In genomic region chr17:42312285-42313130, GRCh38 we compare ENCODE assay signal across 8 cellular contexts. TPM values are rescaled to one million over a fixed set of nuclear protein-coding genes. Genes with fewer than 3 reads are reported as not detected.
DNase-seq lines count a peak whose midpoint lies in the region; ATAC-seq and TF ChIP-seq lines count a peak whose summit lies in the region.

No MANE protein-coding gene starts in this region.

- H3K4me1 Mint-ChIP-seq in activated CD8-positive, alpha-beta T cell treated with anti-CD3 and anti-CD28 coated beads for 36 hours (ENCODE audit: low read depth) = peaks cover 86% of the 10 kb centered on the region

- H3K4me3 ChIP-seq in BE2C (ENCODE audit: low read depth, low read length) (peak overlapping the region; percentile 52), duodenal mucosa (ENCODE audit: low read depth in 1 of 2, low read length in 2 of 2) (peak overlapping the region in 1 of 2 donors; percentile 28)

- ATAC-seq in GM21447 (IDR thresholded peaks at IDR 0.05; ENCODE audit: unreplicated experiment) = peak; percentile 62
- peak; percentile 70 for ATAC-seq in activated CD8-positive, alpha-beta T cell treated with anti-CD3 and anti-CD28 coated beads for 36 hours
- ATAC-seq in GM18519 (IDR thresholded peaks at IDR 0.05; ENCODE audit: low FRiP score, unreplicated experiment) = no peak

- DNase-seq in BE2C (peak; percentile 96), NCI-H226 (peak; percentile 69), lung microvascular endothelial cell (ENCODE audit: low read depth in 2 of 2) (peak; percentile 81)
- peak; percentile 94 for DNase-seq in activated CD8-positive, alpha-beta T cell treated with anti-CD3 and anti-CD28 coated beads for 36 hours
- DNase-seq in stimulated activated CD8-positive, alpha-beta memory T cell treated with anti-CD3 and anti-CD28 coated beads, Interleukin-12 subunit alpha, Interleukin-12 subunit beta, amount 100 ng/mL, for 1 hour (ENCODE audit: low read depth) = peak; percentile 62

- peak overlapping the region; percentile 10 for H3K27ac ChIP-seq in duodenal mucosa (ENCODE audit: low read depth, low read length)

- no peaks in the 10 kb centered on the region for H3K27me3 Mint-ChIP-seq in activated CD8-positive, alpha-beta T cell treated with anti-CD3 and anti-CD28 coated beads for 36 hours

- H3K4me1 ChIP-seq in BE2C = peaks cover 15% of the 10 kb centered on the region
- peaks cover 8 to 11% of the 10 kb centered on the region in 2 donors for H3K4me1 ChIP-seq in duodenal mucosa (ENCODE audit: control insufficient read depth in 1 of 2, insufficient read depth in 2 of 2, low read length in 2 of 2)

- H3K4me3 Mint-ChIP-seq in activated CD8-positive, alpha-beta T cell treated with anti-CD3 and anti-CD28 coated beads for 36 hours = peak overlapping the region; percentile 66

- CTCF ChIA-PET in activated CD8-positive, alpha-beta T cell treated with anti-CD3 and anti-CD28 coated beads for 36 hours (lab: Charles Lee) = interaction anchor here (0.7 to 30.6 kb wide), 26 partner anchors 9 to 215 kb away, joined by 3 to 968 read pairs (median 4); partner anchors contain the start of genes CAVIN1 and STAT3

- peaks cover 8% of the 10 kb centered on the region for H3K36me3 ChIP-seq in BE2C
- H3K36me3 ChIP-seq in duodenal mucosa (ENCODE audit: control insufficient read depth in 1 of 2, insufficient read depth in 2 of 2, low read length in 2 of 2) = peaks cover 48 to 69% of the 10 kb centered on the region in 2 donors

- intact Hi-C loops in activated CD8-positive, alpha-beta T cell treated with anti-CD3 and anti-CD28 coated beads for 36 hours (cut with micrococcal nuclease) = no loop called here

- no peaks in the 10 kb centered on the region for H3K9me3 ChIP-seq in BE2C
- no peaks in the 10 kb centered on the region for H3K9me3 ChIP-seq in duodenal mucosa (ENCODE audit: control insufficient read depth in 1 of 2, low read length in 2 of 2)

- H3K9ac ChIP-seq in duodenal mucosa (ENCODE audit: low read depth in 1 of 2, low read length in 2 of 2) = peak overlapping the region in 1 of 2 donors; percentile 25

- H3K9me3 Mint-ChIP-seq in activated CD8-positive, alpha-beta T cell treated with anti-CD3 and anti-CD28 coated beads for 36 hours = no peaks in the 10 kb centered on the region

- H3K27me3 ChIP-seq in BE2C (no peaks in the 10 kb centered on the region), duodenal mucosa (ENCODE audit: control insufficient read depth in 1 of 2, insufficient read depth in 2 of 2, low read length in 2 of 2) (no peaks in the 10 kb centered on the region)

- peak; percentile 73 for TF ChIP-seq CTCF in BE2C (IDR thresholded peaks at IDR 0.05; ENCODE audit: low read depth, low read length)
- peak; percentile 64 for TF ChIP-seq CTCF in activated CD8-positive, alpha-beta T cell treated with anti-CD3 and anti-CD28 coated beads for 36 hours (IDR thresholded peaks at IDR 0.05)

- POLR2A ChIA-PET in activated CD8-positive, alpha-beta T cell treated with anti-CD3 and anti-CD28 coated beads for 36 hours (lab: Charles Lee) = interaction anchor here (0.8 to 8.0 kb wide), 31 partner anchors 9 to 207 kb away, joined by 3 to 136 read pairs (median 4); partner anchors contain the start of genes CAVIN1, STAT3, STAT5A and STAT5B

- H3K27ac Mint-ChIP-seq in activated CD8-positive, alpha-beta T cell treated with anti-CD3 and anti-CD28 coated beads for 36 hours = peak overlapping the region; percentile 94

- H3K36me3 Mint-ChIP-seq in activated CD8-positive, alpha-beta T cell treated with anti-CD3 and anti-CD28 coated beads for 36 hours (ENCODE audit: low read depth) = peaks cover 71% of the 10 kb centered on the region

RNA-seq across cellular contexts. Expression of gene STAT5A, which starts 24.2 kb away (rescaled TPM):
- polyA plus RNA-seq in BE2C (2012; ENCODE audit: insufficient read depth, insufficient read length, low read depth) = 11.8 TPM
- total RNA-seq in activated CD8-positive, alpha-beta T cell treated with anti-CD3 and anti-CD28 coated beads for 36 hours = 100 to 1,000 TPM; 163 to 190 TPM
- total RNA-seq in lung microvascular endothelial cell = 33.1 and 44.2 TPM in 2 replicates

RNA-seq across cellular contexts. Expression of gene STAT5B, which starts 36.3 kb away (rescaled TPM):
- polyA plus RNA-seq in BE2C (2012; ENCODE audit: insufficient read depth, insufficient read length, low read depth) = 19.0 TPM
- 100 to 1,000 TPM; 128 to 129 TPM for total RNA-seq in activated CD8-positive, alpha-beta T cell treated with anti-CD3 and anti-CD28 coated beads for 36 hours
- 22.2 and 29.8 TPM in 2 replicates for total RNA-seq in lung microvascular endothelial cell
